Comparison of ENCODE assay signal across 24 cellular contexts in genomic region chr13:80665792-80666333, GRCh38.
DNase-seq lines count a peak whose midpoint lies in the region; ATAC-seq, FAIRE-seq and TF ChIP-seq lines count a peak whose summit lies in the region.
"Had no signal": no experiment of that assay in that cellular context is flagged by ENCODE, and none has a peak within 500 bp of the region (broad histone marks: within the 10 kb centered on the region; RNA-seq: fewer than 3 reads in every experiment).

No MANE protein-coding gene starts in this region.

- TF ChIP-seq EP300 in H1 (IDR thresholded peaks at IDR 0.05; ENCODE audit: borderline replicate concordance in 1 of 2, low read depth in 2 of 2, low read length in 2 of 2), result no peak

- H3K27ac Mint-ChIP-seq in activated T-helper 17 cell treated with anti-CD3 and anti-CD28 coated beads, Interleukin-2, amount 50 U/mL, for 72 hours, result no peak overlapping the region
- no peak overlapping the region for H3K27ac Mint-ChIP-seq in stimulated activated naive CD8-positive, alpha-beta T cell treated with anti-CD3 and anti-CD28 coated beads, Interleukin-15, amount 100 ng/mL, for 72 hours
- H3K27ac Mint-ChIP-seq: CD8-positive, alpha-beta T cell had no signal

- H3K4me2 ChIP-seq in BLaER1, result peak overlapping the region; percentile 32; the same call in 1 of the 2 replicates
- no peak overlapping the region for H3K4me2 ChIP-seq in H1 (ENCODE audit: insufficient read depth in 1 of 2, low read depth in 2 of 2, low read length in 2 of 2)
- no peak overlapping the region for H3K4me2 ChIP-seq in mesendoderm (ENCODE audit: low read length)
- H3K4me2 ChIP-seq: A549, SK-N-SH had no signal

- H2BK12ac ChIP-seq in H1 (ENCODE audit: low read depth, low read length), result no peak overlapping the region

- no peak overlapping the region for H3K27ac ChIP-seq in BLaER1
- no peak overlapping the region for H3K27ac ChIP-seq in H1 (ENCODE audit: low read depth, low read length)
- H3K27ac ChIP-seq in mesendoderm (ENCODE audit: low read depth, low read length), result no peak overlapping the region
- no peak overlapping the region for H3K27ac ChIP-seq in heart left ventricle
- no peak overlapping the region for H3K27ac ChIP-seq in vagina
- H3K27ac ChIP-seq: A549 had no signal

- H3K4me3 ChIP-seq in BLaER1 (no peak overlapping the region), H1 (ENCODE audit: extremely low read depth in 1 of 4, insufficient read depth in 2 of 4, low read depth in 3 of 4, low read length in 4 of 4) (no peak overlapping the region), mesendoderm (ENCODE audit: low read length) (no peak overlapping the region), heart left ventricle (no peak overlapping the region), vagina (no peak overlapping the region)
- H3K4me3 ChIP-seq: A549, MG63 had no signal

- H4K20me1 ChIP-seq in BLaER1 (no peaks in the 10 kb centered on the region), H1 (replicated peaks in 1 of 2; ENCODE audit: control insufficient read depth in 1 of 2, insufficient read depth in 2 of 2, low read length in 2 of 2) (no peaks in the 10 kb centered on the region)

- no peaks in the 10 kb centered on the region for H3K27me3 Mint-ChIP-seq in activated T-helper 17 cell treated with anti-CD3 and anti-CD28 coated beads, Interleukin-2, amount 50 U/mL, for 72 hours
- no peaks in the 10 kb centered on the region for H3K27me3 Mint-ChIP-seq in stimulated activated naive CD8-positive, alpha-beta T cell treated with anti-CD3 and anti-CD28 coated beads, Interleukin-15, amount 100 ng/mL, for 72 hours

- no peaks in the 10 kb centered on the region for H3K23me2 ChIP-seq in H1 (ENCODE audit: low read depth, low read length)

- peak overlapping the region; percentile 88 for H2AFZ ChIP-seq in H1 (ENCODE audit: low read length)

- no peak overlapping the region for H3K4ac ChIP-seq in H1 (replicated peaks; ENCODE audit: insufficient read length, low read depth, low read length)
- H3K4ac ChIP-seq in mesendoderm (ENCODE audit: low read depth, low read length), result peak overlapping the region; percentile 75

- CTCF ChIA-PET in H1 (lab: Charles Lee; ENCODE audit: partially characterized antibody), result no interaction called here

- H2AK5ac ChIP-seq in H1 (ENCODE audit: low read depth, low read length) (no peak overlapping the region), mesendoderm (ENCODE audit: low read length) (no peak overlapping the region)

- H3K4me1 ChIP-seq in BLaER1 (peaks cover 45% of the 10 kb centered on the region), H1 (replicated peaks in 1 of 4; ENCODE audit: control insufficient read depth in 3 of 4, insufficient read depth in 4 of 4, low read length in 3 of 4) (no peaks in the 10 kb centered on the region), mesendoderm (ENCODE audit: control insufficient read depth, low read depth, low read length) (no peaks in the 10 kb centered on the region), heart left ventricle (peaks cover 0 to 19% (median 0%) of the 10 kb centered on the region in 12 donors), vagina (no peaks in the 10 kb centered on the region)
- H3K4me1 ChIP-seq: A549 had no signal

- TF ChIP-seq POLR2A in H1 (IDR thresholded peaks at IDR 0.05; ENCODE audit: control extremely low read depth in 1 of 2, low read depth in 2 of 2, low read length in 2 of 2) (no peak), heart left ventricle (IDR thresholded peaks at IDR 0.05) (no peak), vagina (IDR thresholded peaks at IDR 0.05) (no peak)

- FAIRE-seq in H1 (lab: Jason Lieb, UNC), result no peak
- FAIRE-seq: A549, RCC 7860 had no signal

- no peaks in the 10 kb centered on the region for H3K79me2 ChIP-seq in H1 (ENCODE audit: control insufficient read depth in 1 of 2, insufficient read depth in 2 of 2, low read length in 2 of 2)
- H3K79me2 ChIP-seq in mesendoderm (ENCODE audit: control insufficient read depth, insufficient read depth, low read length), result no peaks in the 10 kb centered on the region

- H3K27me3 ChIP-seq in BLaER1, result no peaks in the 10 kb centered on the region
- H3K27me3 ChIP-seq in H1 (replicated peaks in 1 of 4; ENCODE audit: control insufficient read depth in 3 of 4, extremely low read depth in 1 of 4, insufficient read depth in 3 of 4, low read length in 3 of 4), result no peaks in the 10 kb centered on the region
- no peaks in the 10 kb centered on the region for H3K27me3 ChIP-seq in mesendoderm (ENCODE audit: insufficient read depth, low read length, poor library complexity)
- H3K27me3 ChIP-seq in heart left ventricle, result no peaks in the 10 kb centered on the region
- no peaks in the 10 kb centered on the region for H3K27me3 ChIP-seq in vagina
- H3K27me3 ChIP-seq: MG63 had no signal

- no peak overlapping the region for H4K91ac ChIP-seq in H1 (replicated peaks; ENCODE audit: insufficient read length, low read length)

- ATAC-seq in activated T-helper 17 cell treated with anti-CD3 and anti-CD28 coated beads, Interleukin-2, amount 50 U/mL, for 72 hours (replicated peaks), result no peak
- no peak for ATAC-seq in heart left ventricle
- ATAC-seq in stimulated activated naive CD8-positive, alpha-beta T cell treated with anti-CD3 and anti-CD28 coated beads, Interleukin-15, amount 100 ng/mL, for 72 hours, result no peak
- ATAC-seq: A549; CD8-positive, alpha-beta T cell had no signal

- intact Hi-C loops in heart left ventricle (cut with DNase I) (no loop called here), vagina (cut with DNase I) (no loop called here)

- H4K8ac ChIP-seq in H1 (ENCODE audit: extremely low read depth, insufficient read depth, low read length), result no peak overlapping the region
- no peak overlapping the region for H4K8ac ChIP-seq in mesendoderm (ENCODE audit: low read depth, low read length)

- TF ChIP-seq RAD21 in H1 (IDR thresholded peaks at IDR 0.05 in 1 of 2, conservative IDR thresholded peaks at IDR 0.05 in 1 of 2; ENCODE audit: low read depth in 2 of 2, low read length in 2 of 2), result no peak

- H3K18ac ChIP-seq in H1 (ENCODE audit: extremely low read depth, low read length) (no peak overlapping the region), mesendoderm (ENCODE audit: low read length) (no peak overlapping the region)

- no peak overlapping the region for H3K14ac ChIP-seq in H1 (ENCODE audit: insufficient read length)

- no peak overlapping the region for H4K5ac ChIP-seq in H1 (ENCODE audit: insufficient read length, low read depth, low read length)
- H4K5ac ChIP-seq in mesendoderm (ENCODE audit: low read length), result no peak overlapping the region

- H2BK15ac ChIP-seq in H1 (ENCODE audit: low read length), result no peak overlapping the region
- H2BK15ac ChIP-seq in mesendoderm (replicated peaks; ENCODE audit: low read depth), result no peak overlapping the region

- H3K9ac ChIP-seq in BLaER1 (no peak overlapping the region), H1 (replicated peaks in 1 of 4; ENCODE audit: extremely low read depth in 1 of 4, low read depth in 3 of 4, low read length in 3 of 4) (no peak overlapping the region), mesendoderm (ENCODE audit: low read length) (no peak overlapping the region)
- H3K9ac ChIP-seq: SK-N-SH had no signal

- H3K36me3 Mint-ChIP-seq in activated T-helper 17 cell treated with anti-CD3 and anti-CD28 coated beads, Interleukin-2, amount 50 U/mL, for 72 hours (ENCODE audit: low read depth), result no peaks in the 10 kb centered on the region
- H3K36me3 Mint-ChIP-seq: CD8-positive, alpha-beta T cell had no signal

- H3K9me3 Mint-ChIP-seq in activated T-helper 17 cell treated with anti-CD3 and anti-CD28 coated beads, Interleukin-2, amount 50 U/mL, for 72 hours, result peaks cover 3% of the 10 kb centered on the region
- H3K9me3 Mint-ChIP-seq in stimulated activated naive CD8-positive, alpha-beta T cell treated with anti-CD3 and anti-CD28 coated beads, Interleukin-15, amount 100 ng/mL, for 72 hours, result peaks cover 0 to 2% of the 10 kb centered on the region in 2 donors
- H3K9me3 Mint-ChIP-seq: CD8-positive, alpha-beta T cell had no signal

- H3K9me3 ChIP-seq in BLaER1 (no peaks in the 10 kb centered on the region), H1 (ENCODE audit: insufficient read depth in 2 of 2, low read depth in 1 of 2, low read length in 1 of 2) (no peaks in the 10 kb centered on the region), heart left ventricle (peaks cover 0 to 19% (median 8%) of the 10 kb centered on the region in 12 donors), vagina (no peaks in the 10 kb centered on the region)
- H3K9me3 ChIP-seq: A549, MG63, SK-N-SH had no signal

- H3K4me3 Mint-ChIP-seq in activated T-helper 17 cell treated with anti-CD3 and anti-CD28 coated beads, Interleukin-2, amount 50 U/mL, for 72 hours, result no peak overlapping the region
- H3K4me3 Mint-ChIP-seq in stimulated activated naive CD8-positive, alpha-beta T cell treated with anti-CD3 and anti-CD28 coated beads, Interleukin-15, amount 100 ng/mL, for 72 hours, result no peak overlapping the region
- H3K4me3 Mint-ChIP-seq: CD8-positive, alpha-beta T cell had no signal

- POLR2A ChIA-PET in H1 (lab: Charles Lee; ENCODE audit: partially characterized antibody), result no interaction called here

- 79% methylated on average over 3 of the region's 3 CpGs; no CpG with 5 or more reads in 1 of the 2 experiments for WGBS in H1 (ENCODE audit: extremely low coverage in 1 of 2, insufficient coverage in 1 of 2, insufficient read length in 1 of 2, insufficient replicate concordance in 2 of 2, low coverage in 1 of 2, low lambda C conversion rate in 2 of 2, missing lambda C conversion rate in 1 of 2), 2 experiments
- WGBS in mesendoderm (ENCODE audit: extremely low coverage, insufficient coverage, low lambda C conversion rate), result no CpG with 5 or more reads among the region's 3 CpGs
- WGBS in heart left ventricle, 4 donors, result 83 to 89% (median 85%) methylated on average over 3 of the region's 3 CpGs

- H3K23ac ChIP-seq in H1 (ENCODE audit: insufficient read length) (no peak overlapping the region), mesendoderm (ENCODE audit: low read length) (no peak overlapping the region)

- TF ChIP-seq CTCF in H1 (IDR thresholded peaks at IDR 0.05; ENCODE audit: control extremely low read depth in 1 of 3, insufficient read depth in 1 of 3, low read depth in 1 of 3, low read length in 3 of 3) (no peak), heart left ventricle (IDR thresholded peaks at IDR 0.05) (no peak), vagina (IDR thresholded peaks at IDR 0.05) (no peak)

- no peak overlapping the region for H2BK20ac ChIP-seq in H1 (ENCODE audit: low read length)

- no peaks in the 10 kb centered on the region for H3K79me1 ChIP-seq in H1 (ENCODE audit: low read depth, low read length)
- H3K79me1 ChIP-seq in mesendoderm (ENCODE audit: low read length), result no peaks in the 10 kb centered on the region

- H3K36me3 ChIP-seq in BLaER1 (no peaks in the 10 kb centered on the region), H1 (ENCODE audit: control insufficient read depth in 2 of 4, insufficient read depth in 4 of 4, low read length in 3 of 4) (no peaks in the 10 kb centered on the region), mesendoderm (ENCODE audit: control insufficient read depth, insufficient read depth, low read length) (no peaks in the 10 kb centered on the region), heart left ventricle (no peaks in the 10 kb centered on the region), vagina (no peaks in the 10 kb centered on the region)
- H3K36me3 ChIP-seq: MG63 had no signal

- H2BK120ac ChIP-seq in H1 (replicated peaks; ENCODE audit: low read depth, low read length), result no peak overlapping the region
- no peak overlapping the region for H2BK120ac ChIP-seq in mesendoderm (ENCODE audit: low read depth, low read length)

- H2BK5ac ChIP-seq in H1 (ENCODE audit: low read depth, low read length) (no peak overlapping the region), mesendoderm (ENCODE audit: low read length) (no peak overlapping the region)

- H3K4me1 Mint-ChIP-seq in activated T-helper 17 cell treated with anti-CD3 and anti-CD28 coated beads, Interleukin-2, amount 50 U/mL, for 72 hours, result no peaks in the 10 kb centered on the region
- no peaks in the 10 kb centered on the region for H3K4me1 Mint-ChIP-seq in stimulated activated naive CD8-positive, alpha-beta T cell treated with anti-CD3 and anti-CD28 coated beads, Interleukin-15, amount 100 ng/mL, for 72 hours

- DNase-seq in HPDE6-E6E7 (ENCODE audit: extremely low spot score) (peak; percentile 3), H1 (ENCODE audit: low read depth in 1 of 2, low spot score in 2 of 2) (no peak), mesendoderm (peak; percentile 61), heart left ventricle (no peak), vagina (ENCODE audit: extremely low spot score in 2 of 2) (no peak)
- no peak for DNase-seq in stimulated activated naive CD8-positive, alpha-beta T cell treated with anti-CD3 and anti-CD28 coated beads, Interleukin-15, amount 100 ng/mL, for 72 hours
- DNase-seq: CD8-positive, alpha-beta T cell; H7; IMR-90; Karpas-422; MG63; NCI-H1048; NCI-H146; NCI-H2029 treated with DMSO at 0.1 percent for 48 hours; NCI-H2171 treated with DMSO at 0.1 percent for 48 hours; NCI-H446 treated with DMSO at 0.1 percent for 48 hours; NCI-H748 treated with DMSO at 0.1 percent for 48 hours; NK-92 treated with Interleukin-12 subunit alpha and Interleukin-12 subunit beta, amount 100 ng/mL, for 24 hours; SHP77 treated with DMSO at 0.1 percent for 48 hours; SK-N-SH had no signal

- H3K56ac ChIP-seq in H1 (replicated peaks; ENCODE audit: insufficient read length, low read depth, low read length) (no peak overlapping the region), mesendoderm (ENCODE audit: low read length) (no peak overlapping the region)

Comparison
In these comparisons a context has a peak if more than half of its experiments do, and no peak if none do; other contexts are left out.
1. DNase-seq: peak in HPDE6-E6E7 (single experiment) and mesendoderm (single experiment); none in H1 (0 of 2), heart left ventricle (0 of 5), stimulated activated naive CD8-positive, alpha-beta T cell treated with anti-CD3 and anti-CD28 coated beads, Interleukin-15, amount 100 ng/mL, for 72 hours (0 of 2) and vagina (0 of 2).